Comparison of ENCODE assay signal across 8 cellular contexts in the genomic region with DNA sequence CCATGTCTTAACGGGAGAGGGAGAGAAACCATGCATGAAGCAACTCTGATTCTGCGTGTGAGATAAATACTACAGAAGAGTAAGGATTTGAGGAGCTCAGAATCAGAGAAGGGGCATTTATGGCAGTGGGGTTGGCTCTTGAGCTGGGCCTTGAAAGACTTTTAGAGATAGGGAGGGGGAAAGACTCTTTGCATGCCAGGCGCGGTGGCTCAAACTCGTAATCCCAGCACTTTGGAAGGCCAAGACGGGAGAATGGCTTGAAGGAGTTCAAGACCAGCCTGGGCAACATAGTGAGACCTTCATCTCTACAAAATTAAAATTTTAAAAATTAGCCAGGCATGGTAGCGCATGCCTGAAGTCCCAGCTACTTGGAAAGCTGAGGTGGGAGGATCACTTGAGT. TPM values are rescaled to one million over a fixed set of nuclear protein-coding genes. Genes with fewer than 3 reads are reported as not detected.
DNase-seq lines count a peak whose midpoint lies in the region; ATAC-seq and TF ChIP-seq lines count a peak whose summit lies in the region.

No MANE protein-coding gene starts in this region.

- H3K27me3 Mint-ChIP-seq in HFFc6 (ENCODE audit: insufficient read depth) (peaks cover 2% of the 10 kb centered on the region; the same call in 1 of the 2 replicates), natural killer cell (ENCODE audit: low read depth in 2 of 2) (no peaks in the 10 kb centered on the region)
- H3K27me3 Mint-ChIP-seq in central memory CD8-positive, alpha-beta T cell = no peaks in the 10 kb centered on the region

- H3K9me3 Mint-ChIP-seq in HFFc6 (no peaks in the 10 kb centered on the region), natural killer cell (no peaks in the 10 kb centered on the region)
- no peaks in the 10 kb centered on the region for H3K9me3 Mint-ChIP-seq in central memory CD8-positive, alpha-beta T cell

- ATAC-seq in central memory CD8-positive, alpha-beta T cell (replicated peaks; ENCODE audit: extremely low read depth, poor library complexity, severe bottlenecking) = no peak
- ATAC-seq in natural killer cell (no peak), HG02798 (IDR thresholded peaks at IDR 0.05; ENCODE audit: poor library complexity, unreplicated experiment) (no peak), GM18858 (IDR thresholded peaks at IDR 0.05; ENCODE audit: unreplicated experiment) (no peak)

- H3K4me1 Mint-ChIP-seq in HFFc6 (ENCODE audit: low read depth) = peaks cover 31% of the 10 kb centered on the region
- peaks cover 9% of the 10 kb centered on the region for H3K4me1 Mint-ChIP-seq in central memory CD8-positive, alpha-beta T cell
- peaks cover 28 to 29% of the 10 kb centered on the region in 2 donors for H3K4me1 Mint-ChIP-seq in natural killer cell

- intact Hi-C loops in natural killer cell (cut with micrococcal nuclease) = no loop called here

- TF ChIP-seq CTCF in 22Rv1 (IDR thresholded peaks at IDR 0.05) = no peak
- no peak for TF ChIP-seq CTCF in HFFc6 (IDR thresholded peaks at IDR 0.05)
- TF ChIP-seq CTCF in natural killer cell (IDR thresholded peaks at IDR 0.05) = no peak

- H3K27ac Mint-ChIP-seq in HFFc6 (peak overlapping the region; percentile 89), natural killer cell (peak overlapping the region; percentile 88 to 92)
- peak overlapping the region; percentile 87 for H3K27ac Mint-ChIP-seq in central memory CD8-positive, alpha-beta T cell (ENCODE audit: low read depth)

- no peak for DNase-seq in HFFc6
- DNase-seq in central memory CD8-positive, alpha-beta T cell (ENCODE audit: low spot score in 2 of 2) = no peak
- DNase-seq in natural killer cell = no peak
- DNase-seq in NCI-H524 treated with DMSO at 0.1 percent for 48 hours (lab: John Stamatoyannopoulos, UW) = no peak
- DNase-seq in pons (ENCODE audit: low spot score) = no peak

- no peaks in the 10 kb centered on the region; the same call in 1 of the 2 replicates for H3K36me3 Mint-ChIP-seq in HFFc6 (ENCODE audit: low read depth)
- peaks cover 4% of the 10 kb centered on the region for H3K36me3 Mint-ChIP-seq in central memory CD8-positive, alpha-beta T cell (ENCODE audit: insufficient read depth)
- no peaks in the 10 kb centered on the region for H3K36me3 Mint-ChIP-seq in natural killer cell

- H3K4me3 Mint-ChIP-seq in HFFc6 = peak overlapping the region; percentile 90
- peak overlapping the region; percentile 84 for H3K4me3 Mint-ChIP-seq in central memory CD8-positive, alpha-beta T cell
- peak overlapping the region; percentile 94 for H3K4me3 Mint-ChIP-seq in natural killer cell

- peak overlapping the region; percentile 81 for H3K27ac ChIP-seq in 22Rv1

RNA-seq across cellular contexts. Expression of gene ARMH1, which starts 0.7 kb away (rescaled TPM):
- total RNA-seq in HFFc6 (2021; fragmentation: NEBNext Ultra II Directional; extraction: Animal tissue kit (Norgen Biotek cat#: 25700)) = under 1 TPM in 4 of 6 experiments, not detected in 2; 0.14 to 0.41 (median 0.32) TPM
- 10 to 100 TPM in 1 of 3 donors, 1 to 10 TPM in 2; 1.5 to 25.5 (median 5.0) TPM for total RNA-seq in natural killer cell

RNA-seq across cellular contexts. Expression of gene TMEM53, which starts 0.9 kb away (rescaled TPM):
- total RNA-seq in HFFc6 (2021; fragmentation: NEBNext Ultra II Directional; extraction: Animal tissue kit (Norgen Biotek cat#: 25700)) = 1 to 10 TPM; 3.2 to 5.0 (median 4.4) TPM
- total RNA-seq in natural killer cell = 1 to 10 TPM; 2.2 to 3.8 (median 3.3) TPM

RNA-seq across cellular contexts. Expression of gene RNU5D-1, which starts 55.8 kb away (rescaled TPM):
- not detected for total RNA-seq in HFFc6 (2021; fragmentation: NEBNext Ultra II Directional; extraction: Animal tissue kit (Norgen Biotek cat#: 25700))
- not detected for total RNA-seq in natural killer cell
